Comparison of ENCODE assay signal across 19 cellular contexts in genomic region chr3:59482684-59483083, GRCh38.
DNase-seq lines count a peak whose midpoint lies in the region; ATAC-seq and TF ChIP-seq lines count a peak whose summit lies in the region.
"Had no signal": no experiment of that assay in that cellular context is flagged by ENCODE, and none has a peak within 500 bp of the region (broad histone marks: within the 10 kb centered on the region; RNA-seq: fewer than 3 reads in every experiment).

No MANE protein-coding gene starts in this region.

- TF ChIP-seq RAD21 in IMR-90 (IDR thresholded peaks at IDR 0.05; ENCODE audit: low read length): no peak

- no peaks in the 10 kb centered on the region for H3K9me1 ChIP-seq in IMR-90 (ENCODE audit: insufficient read depth, low read length)

- H3K4me2 ChIP-seq in IMR-90 (ENCODE audit: low read depth, low read length): no peak overlapping the region

- H2BK15ac ChIP-seq in IMR-90 (ENCODE audit: low read depth, low read length): no peak overlapping the region

- no peak overlapping the region for H3K27ac ChIP-seq in IMR-90 (ENCODE audit: insufficient read depth, low read length)
- H3K27ac ChIP-seq: ovary, spleen, VCaP had no signal

- H4K5ac ChIP-seq in IMR-90 (ENCODE audit: low read depth, low read length): no peak overlapping the region

- H4K91ac ChIP-seq in IMR-90 (ENCODE audit: insufficient read depth, low read depth, low read length): no peak overlapping the region; the same call in 1 of the 2 replicates

- H3K4me1 ChIP-seq in IMR-90 (ENCODE audit: control insufficient read depth, insufficient read depth, low read length): peaks cover 3% of the 10 kb centered on the region

- H2AK9ac ChIP-seq in IMR-90 (replicated peaks; ENCODE audit: low read depth, low read length, poor library complexity): no peak overlapping the region

- peaks cover 3% of the 10 kb centered on the region for H3K27me3 ChIP-seq in IMR-90 (ENCODE audit: control insufficient read depth, insufficient read depth, low read length)
- H3K27me3 ChIP-seq: ovary, spleen had no signal

- POLR2A ChIA-PET in IMR-90 (lab: Charles Lee; ENCODE audit: unreplicated experiment): no interaction called here

- ATAC-seq in IMR-90 (ENCODE audit: low read depth): no peak
- ATAC-seq in GM21723 (IDR thresholded peaks at IDR 0.05; ENCODE audit: unreplicated experiment): no peak
- no peak for ATAC-seq in GM19324 (IDR thresholded peaks at IDR 0.05; ENCODE audit: low FRiP score, unreplicated experiment)
- ATAC-seq: GM12878, mucosa of descending colon had no signal

- CTCF ChIA-PET in IMR-90 (lab: Yijun Ruan, JAX): no interaction called here

- H2AFZ ChIP-seq in IMR-90 (replicated peaks; ENCODE audit: low read length, poor library complexity): no peak overlapping the region

- no peak overlapping the region for H3K4ac ChIP-seq in IMR-90 (ENCODE audit: low read depth, low read length)

- H3K18ac ChIP-seq in IMR-90 (ENCODE audit: low read depth, low read length): no peak overlapping the region

- H4K20me1 ChIP-seq in IMR-90 (ENCODE audit: insufficient read depth, low read length): no peaks in the 10 kb centered on the region

- no peak overlapping the region for H3K23ac ChIP-seq in IMR-90 (ENCODE audit: low read depth, low read length)

- TF ChIP-seq CTCF in AG10803 (conservative IDR thresholded peaks at IDR 0.05; ENCODE audit: low read length) (no peak), IMR-90 (conservative IDR thresholded peaks at IDR 0.05; ENCODE audit: low read depth, low read length) (no peak)

- dilution Hi-C loops in IMR-90 (cut with HindIII; ENCODE audit: low sequenced_read_pairs, unreplicated experiment): no loop called here

- H3K4me3 ChIP-seq in AG10803 (ENCODE audit: low read length): no peak overlapping the region
- no peak overlapping the region for H3K4me3 ChIP-seq in IMR-90 (ENCODE audit: insufficient read depth, low read depth, low read length)
- H3K4me3 ChIP-seq: GM12878, mucosa of descending colon, ovary, spleen had no signal

- TF ChIP-seq POLR2A in IMR-90 (IDR thresholded peaks at IDR 0.05; ENCODE audit: low read depth, low read length): no peak

- WGBS in IMR-90 (ENCODE audit: extremely low coverage in 2 of 2, insufficient read length in 1 of 2), 2 experiments: 100% methylated on average over 1 of the region's 5 CpGs; no CpG with 5 or more reads in 1 of the 2 experiments

- no peaks in the 10 kb centered on the region for H3K36me3 ChIP-seq in IMR-90 (ENCODE audit: control insufficient read depth, insufficient read depth, low read length)
- H3K36me3 ChIP-seq: ovary, spleen had no signal

- H3K14ac ChIP-seq in IMR-90 (replicated peaks; ENCODE audit: low read depth, low read length): no peak overlapping the region

- no peak overlapping the region for H3K56ac ChIP-seq in IMR-90 (ENCODE audit: extremely low read depth, insufficient read depth, low read length)

- H3K79me1 ChIP-seq in IMR-90 (ENCODE audit: low read depth in 1 of 2, low read length in 2 of 2): no peaks in the 10 kb centered on the region

- peak overlapping the region; percentile 33; the same call in 1 of the 2 replicates for H2BK20ac ChIP-seq in IMR-90 (ENCODE audit: low read depth, low read length)

- intact Hi-C loops in IMR-90 (cut with micrococcal nuclease): no loop called here

- H2BK120ac ChIP-seq in IMR-90 (ENCODE audit: low read depth, low read length): no peak overlapping the region

- H2BK5ac ChIP-seq in IMR-90 (ENCODE audit: low read depth, low read length, poor library complexity, severe bottlenecking): no peak overlapping the region

- no peak overlapping the region for H2AK5ac ChIP-seq in IMR-90 (ENCODE audit: low read depth, low read length)

- in situ Hi-C loops in IMR-90 (cut with MboI; ENCODE audit: low sequenced_read_pairs): no loop called here

- no TSS peak for BruUV-seq in IMR-90 (replicated peaks; lab: Mats Ljungman, UMichigan)

- H3K9ac ChIP-seq in IMR-90 (ENCODE audit: low read depth, low read length): no peak overlapping the region

- DNase-seq in AG10803 (ENCODE audit: low read depth) (peak; percentile 73), IMR-90 (no peak), fibroblast of gingiva (ENCODE audit: low read depth) (peak; percentile 34), myocyte (ENCODE audit: low read depth) (peak; percentile 12)
- DNase-seq in activated CD4-positive, alpha-beta T cell treated with anti-CD3 and anti-CD28 coated beads for 48 hours: no peak
- DNase-seq: activated CD4-positive, alpha-beta T cell treated with anti-CD3 and anti-CD28 coated beads, Interleukin-2, amount 50 U/mL, for 1 hour; kidney; mucosa of descending colon; NCI-H1436 treated with DMSO at 0.1 percent for 48 hours; NCI-H446 treated with DMSO at 0.1 percent for 48 hours; NCI-H82; nephron progenitor cell; ovary; spleen; stimulated activated CD4-positive, alpha-beta T cell treated with anti-CD3 and anti-CD28 coated beads, Interleukin-2, amount 100 ng/mL, for 48 hours had no signal

- H3K9me3 ChIP-seq in IMR-90 (ENCODE audit: control insufficient read depth, insufficient read depth, low read length): no peaks in the 10 kb centered on the region
- H3K9me3 ChIP-seq: mucosa of descending colon, ovary, spleen had no signal

- no peak overlapping the region for H4K8ac ChIP-seq in IMR-90 (ENCODE audit: low read depth in 2 of 2, low read length in 2 of 2)

TF ChIP-seq in IMR-90, 13 proteins besides CTCF, POLR2A, EP300 and RAD21:
- no peak for TF ChIP-seq NFE2L2 (IDR thresholded peaks at IDR 0.05; ENCODE audit: low read depth, low read length)
- no peak for TF ChIP-seq MAFK (IDR thresholded peaks at IDR 0.05; ENCODE audit: low read depth, low read length)
- TF ChIP-seq MAZ (IDR thresholded peaks at IDR 0.05; ENCODE audit: borderline replicate concordance, low read depth, low read length): no peak
- TF ChIP-seq CEBPB (IDR thresholded peaks at IDR 0.05; ENCODE audit: low read depth, low read length): no peak
- no peak for TF ChIP-seq BHLHE40 (IDR thresholded peaks at IDR 0.05; ENCODE audit: low read depth, low read length)
- no peak for TF ChIP-seq RFX5 (IDR thresholded peaks at IDR 0.05; ENCODE audit: low read depth, low read length)
- no peak for TF ChIP-seq MXI1 (IDR thresholded peaks at IDR 0.05; ENCODE audit: borderline replicate concordance, low read depth, low read length)
- no peak for TF ChIP-seq ELK1 (IDR thresholded peaks at IDR 0.05; ENCODE audit: borderline replicate concordance, low read depth, low read length)
- no peak for TF ChIP-seq SMC3 (IDR thresholded peaks at IDR 0.05; ENCODE audit: low read depth, low read length)
- no peak for TF ChIP-seq FOS (IDR thresholded peaks at IDR 0.05; ENCODE audit: low read depth, low read length)
- no peak for TF ChIP-seq USF2 (IDR thresholded peaks at IDR 0.05; ENCODE audit: low read depth, low read length)
- no peak for TF ChIP-seq RCOR1 (IDR thresholded peaks at IDR 0.05; ENCODE audit: insufficient replicate concordance, low read length)
- TF ChIP-seq CHD1 (IDR thresholded peaks at IDR 0.05; ENCODE audit: low read depth, low read length): no peak
TF ChIP-seq in IMR-90: peak in this region for 0.

Comparison
In these comparisons a context has a peak if more than half of its experiments do, and no peak if none do; other contexts are left out.
1. DNase-seq: peak in AG10803 (single experiment), fibroblast of gingiva (single experiment) and myocyte (single experiment); none in IMR-90 (single experiment) and activated CD4-positive, alpha-beta T cell treated with anti-CD3 and anti-CD28 coated beads for 48 hours (single experiment).